Comparison of ENCODE assay signal across 29 cellular contexts in genomic region chr22:44160416-44160815, GRCh38. TPM values are rescaled to one million over a fixed set of nuclear protein-coding genes. Genes with fewer than 3 reads are reported as not detected.
"Had no signal": no experiment of that assay in that cellular context is flagged by ENCODE, and none has a peak within 500 bp of the region (broad histone marks: within the 10 kb centered on the region; RNA-seq: fewer than 3 reads in every experiment).

No MANE protein-coding gene starts in this region.

- H3K4me1 ChIP-seq: ascending aorta, gastrocnemius medialis, uterus had no signal

- H3K4me1 Mint-ChIP-seq: stimulated activated memory B cell treated with anti-CD40 and anti-IgM and Interleukin-4, amounts not matched to agents 10 μg/mL and 1 μg/mL and 100 μg/mL, for 72 hours had no signal

- DNase-seq: activated CD4-positive, alpha-beta T cell treated with anti-CD3 and anti-CD28 coated beads for 4 hours; activated CD4-positive, alpha-beta T cell treated with anti-CD3 and anti-CD28 coated beads, Interleukin-2, amount 50 U/mL, for 48 hours; activated CD4-positive, CD25-positive, alpha-beta regulatory T cell; activated CD8-positive, alpha-beta memory T cell treated with anti-CD3 and anti-CD28 coated beads, Interleukin-2, amount 50 U/mL, for 48 hours; activated naive CD4-positive, alpha-beta T cell; activated T-cell treated with anti-CD3 and anti-CD28 coated beads, Interleukin-2, amount 50 U/mL, for 4 hours; brain microvascular endothelial cell; central memory CD4-positive, alpha-beta T cell; effector memory CD4-positive, alpha-beta T cell; gastrocnemius medialis; hypothalamus; left cardiac atrium; naive B cell; sigmoid colon; stimulated activated CD4-positive, alpha-beta T cell treated with anti-CD3 and anti-CD28 coated beads, Interleukin-15, amount 100 ng/mL, for 24 hours; T-helper 2 cell; transverse colon; uterus had no signal

- ATAC-seq: activated T-cell treated with anti-CD3 and anti-CD28 coated beads, Interleukin-2, amount 50 U/mL, for 4 hours; gastrocnemius medialis; left cardiac atrium; stimulated activated memory B cell treated with anti-CD40 and anti-IgM and Interleukin-4, amounts not matched to agents 10 μg/mL and 1 μg/mL and 100 μg/mL, for 72 hours had no signal

- H3K4me3 Mint-ChIP-seq: activated naive CD8-positive, alpha-beta T cell; activated T-cell treated with anti-CD3 and anti-CD28 coated beads, Interleukin-2, amount 50 U/mL, for 4 hours; memory B cell; naive B cell; neural crest cell; stimulated activated memory B cell treated with anti-CD40 and anti-IgM and Interleukin-4, amounts not matched to agents 10 μg/mL and 1 μg/mL and 100 μg/mL, for 72 hours had no signal

- H3K27me3 Mint-ChIP-seq: activated naive CD8-positive, alpha-beta T cell; memory B cell; naive B cell; stimulated activated memory B cell treated with anti-CD40 and anti-IgM and Interleukin-4, amounts not matched to agents 10 μg/mL and 1 μg/mL and 100 μg/mL, for 72 hours had no signal

- H3K36me3 Mint-ChIP-seq: activated naive CD8-positive, alpha-beta T cell had no signal

- H3K27me3 ChIP-seq: adrenal gland, ascending aorta, brain microvascular endothelial cell, esophagus muscularis mucosa, gastrocnemius medialis, sigmoid colon, transverse colon, uterus had no signal

- H3K4me3 ChIP-seq: adrenal gland, ascending aorta, esophagus muscularis mucosa, gastrocnemius medialis, sigmoid colon, smooth muscle cell, transverse colon, uterus had no signal

- H3K9me3 ChIP-seq: adrenal gland, ascending aorta, esophagus muscularis mucosa, gastrocnemius medialis, sigmoid colon, transverse colon, uterus had no signal

- H3K27ac Mint-ChIP-seq: activated T-helper 2 cell treated with anti-CD3 and anti-CD28 coated beads, Interferon-gamma antibody, Interleukin-2, Interleukin-4, amounts not matched to agents 10 μg/mL and 5 μg/mL and 100 μg/mL, durations not matched to agents 14 hours and 24 hours and 36 hours; memory B cell; naive B cell; stimulated activated memory B cell treated with anti-CD40 and anti-IgM and Interleukin-4, amounts not matched to agents 10 μg/mL and 1 μg/mL and 100 μg/mL, for 72 hours had no signal

- H3K9me3 Mint-ChIP-seq: activated T-cell treated with anti-CD3 and anti-CD28 coated beads, Interleukin-2, amount 50 U/mL, for 4 hours; activated T-helper 2 cell treated with anti-CD3 and anti-CD28 coated beads, Interferon-gamma antibody, Interleukin-2, Interleukin-4, amounts not matched to agents 10 μg/mL and 5 μg/mL and 100 μg/mL, durations not matched to agents 14 hours and 24 hours and 36 hours; memory B cell; naive B cell; neural crest cell; stimulated activated memory B cell treated with anti-CD40 and anti-IgM and Interleukin-4, amounts not matched to agents 10 μg/mL and 1 μg/mL and 100 μg/mL, for 72 hours had no signal

- H3K27ac ChIP-seq: ascending aorta, brain microvascular endothelial cell, gastrocnemius medialis had no signal

- H3K36me3 ChIP-seq: adrenal gland, brain microvascular endothelial cell, sigmoid colon, transverse colon, uterus had no signal

RNA-seq across cellular contexts. Expression of gene PARVG, which starts 20.3 kb away (rescaled TPM):
- total RNA-seq: renal cortical epithelial cell had no signal
- polyA plus RNA-seq: endothelial cell of umbilical vein, smooth muscle cell had no signal
